In genomic region chr2:437772-438393, GRCh38 we compare ENCODE assay signal across 8 cellular contexts.
A peak's percentile ranks its signal among the peaks of the same experiment; 100 is the strongest.
DNase-seq lines count a peak whose midpoint lies in the region; ATAC-seq and TF ChIP-seq lines count a peak whose summit lies in the region.

No MANE protein-coding gene starts in this region.

- CTCF ChIA-PET in GM10248 (lab: Yijun Ruan, JAX) = interaction anchor here (0.8 to 1.6 kb wide), 4 partner anchors 15 to 28 kb away, joined by 3 to 4 read pairs (median 3); no protein-coding TSS in a partner anchor

- 49% methylated on average over 15 of the region's 15 CpGs for WGBS in right cardiac atrium

- intact Hi-C loops in right cardiac atrium (cut with DNase I) = no loop called here

- no peak overlapping the region for H3K4me3 ChIP-seq in right cardiac atrium (ENCODE audit: low read length)

- no peak overlapping the region for H3K27ac ChIP-seq in right cardiac atrium (ENCODE audit: low read length)

- DNase-seq in GM10248 (ENCODE audit: extremely low spot score) (peak; percentile 77), HT1080 (ENCODE audit: low read depth) (peak; percentile 18), T-helper 1 cell (peak; percentile 31 to 75 (median 59)), T47D (ENCODE audit: low read depth in 1 of 2, low spot score in 1 of 2) (peak; percentile 71 to 81), right cardiac atrium (no peak), NCI-H446 treated with DMSO at 0.1 percent for 48 hours (lab: John Stamatoyannopoulos, UW) (no peak)
- DNase-seq in stimulated activated CD8-positive, alpha-beta memory T cell treated with anti-CD3 and anti-CD28 coated beads, Interleukin-4, amount 100 ng/mL, for 48 hours = peak; percentile 60

- in situ Hi-C loops in T47D (cut with HindIII; ENCODE audit: low pct_unique_long_range_greater_than_20kb, low sequenced_read_pairs) = no loop called here

- ATAC-seq in GM21515 (IDR thresholded peaks at IDR 0.05; ENCODE audit: unreplicated experiment) = peak; percentile 96
- ATAC-seq in right cardiac atrium = no peak

- POLR2A ChIA-PET in GM10248 (lab: Yijun Ruan, JAX) = no interaction called here

- TF ChIP-seq CTCF in GM10248 (IDR thresholded peaks at IDR 0.05; ENCODE audit: control extremely low read depth, extremely low read depth, low read depth, missing control alignments) = no peak

- H3K9me3 ChIP-seq in right cardiac atrium (ENCODE audit: control insufficient read depth, low read length) = no peaks in the 10 kb centered on the region

- H3K27me3 ChIP-seq in right cardiac atrium (ENCODE audit: control insufficient read depth, insufficient read depth) = no peaks in the 10 kb centered on the region

- no peaks in the 10 kb centered on the region for H3K4me1 ChIP-seq in right cardiac atrium (ENCODE audit: control insufficient read depth, insufficient read depth, low read length)

Comparison
In these comparisons a context has a peak if more than half of its experiments do, and no peak if none do; other contexts are left out.
1. DNase-seq: peak in GM10248 (single experiment), HT1080 (single experiment), T-helper 1 cell (5 of 5), T47D (2 of 2) and stimulated activated CD8-positive, alpha-beta memory T cell treated with anti-CD3 and anti-CD28 coated beads, Interleukin-4, amount 100 ng/mL, for 48 hours (single experiment); none in right cardiac atrium (0 of 3) and NCI-H446 treated with DMSO at 0.1 percent for 48 hours (single experiment).